ENCODE assay signal across 9 cellular contexts in the genomic region with DNA sequence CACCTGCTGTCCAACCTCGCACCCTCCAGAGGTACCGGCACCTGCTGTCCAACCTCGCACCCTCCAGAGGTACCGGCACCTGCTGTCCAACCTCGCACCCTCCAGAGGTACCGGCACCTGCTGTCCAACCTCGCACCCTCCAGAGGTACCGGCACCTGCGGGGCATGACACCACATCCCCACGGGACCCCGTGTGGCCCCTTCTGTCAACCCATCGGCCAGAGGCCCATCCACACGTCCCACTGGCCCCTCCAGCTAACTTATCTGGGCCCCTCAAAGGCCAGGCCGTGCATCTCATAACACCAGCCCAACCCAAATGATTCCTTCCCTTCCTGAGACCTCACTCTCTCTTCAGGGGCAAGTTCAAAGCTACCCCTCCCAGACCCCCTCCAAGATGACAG. TPM values are rescaled to one million over a fixed set of nuclear protein-coding genes. Genes with fewer than 3 reads are reported as not detected.
A peak's percentile ranks its signal among the peaks of the same experiment; 100 is the strongest.
DNase-seq lines count a peak whose midpoint lies in the region; ATAC-seq and TF ChIP-seq lines count a peak whose summit lies in the region.
"Not testable (repeated sequence)": the region's sequence is repeated elsewhere in the genome, so short reads cannot be mapped to it uniquely, and the experiment has no call there.
"Had no signal": no experiment of that assay in that cellular context is flagged by ENCODE, and none has a peak within 500 bp of the region (broad histone marks: within the 10 kb centered on the region; RNA-seq: fewer than 3 reads in every experiment).

No MANE protein-coding gene starts in this region.

- H3K27ac ChIP-seq in BLaER1, result peak overlapping the region; percentile 62
- H3K27ac ChIP-seq in neural progenitor cell, result not testable (repeated sequence)

- H3K4me1 ChIP-seq in BLaER1 (peaks cover 99% of the 10 kb centered on the region), neural progenitor cell (peaks cover 34% of the 10 kb centered on the region)

- H3K9ac ChIP-seq in BLaER1, neural progenitor cell: not testable (repeated sequence)

- H3K4me3 ChIP-seq in BLaER1, neural progenitor cell: not testable (repeated sequence)

- peaks cover 26% of the 10 kb centered on the region for H3K36me3 Mint-ChIP-seq in HFFc6 (ENCODE audit: low read depth)
- peaks cover 52% of the 10 kb centered on the region for H3K36me3 Mint-ChIP-seq in T-helper 2 cell treated with Interferon-gamma antibody and Interleukin-4, amounts not matched to agents 5 μg/mL and 100 μg/mL, for 36 hours (ENCODE audit: low read depth)
- peaks cover 48% of the 10 kb centered on the region for H3K36me3 Mint-ChIP-seq in activated CD8-positive, alpha-beta T cell treated with anti-CD3 and anti-CD28 coated beads, Interleukin-2, amount 10 ng/mL, durations not matched to agents 7 days and 5 days (ENCODE audit: low read depth)
- peaks cover 68% of the 10 kb centered on the region for H3K36me3 Mint-ChIP-seq in activated naive CD4-positive, alpha-beta T cell treated with anti-CD3 and anti-CD28 coated beads, Interleukin-2, amount 10 ng/mL, durations not matched to agents 7 days and 5 days
- not testable (repeated sequence) for H3K36me3 Mint-ChIP-seq in chondrocyte (ENCODE audit: low read depth); memory B cell; neural progenitor cell

- peaks cover 90% of the 10 kb centered on the region for H4K20me1 ChIP-seq in BLaER1
- peaks cover 18% of the 10 kb centered on the region for H4K20me1 ChIP-seq in neural progenitor cell (ENCODE audit: low read depth)

- H3K9me3 ChIP-seq in BLaER1; neural progenitor cell (ENCODE audit: low read depth): not testable (repeated sequence)

- not testable (repeated sequence) for H3K27me3 ChIP-seq in BLaER1
- peaks cover 33% of the 10 kb centered on the region for H3K27me3 ChIP-seq in neural progenitor cell

- CTCF ChIA-PET in activated CD8-positive, alpha-beta T cell treated with anti-CD3 and anti-CD28 coated beads, Interleukin-2, amount 10 ng/mL, durations not matched to agents 7 days and 5 days (lab: Charles Lee), result interaction anchor here (0.7 to 1.2 kb wide), 2 partner anchors 12 to 24 kb away, joined by 3 read pairs; no protein-coding TSS in a partner anchor
- CTCF ChIA-PET in activated naive CD4-positive, alpha-beta T cell treated with anti-CD3 and anti-CD28 coated beads, Interleukin-2, amount 10 ng/mL, durations not matched to agents 7 days and 5 days (lab: Charles Lee), result interaction anchor here (0.9 kb wide), 1 partner anchor 15 kb away, joined by 4 read pairs; no protein-coding TSS in a partner anchor

- not testable (repeated sequence) for H3F3A ChIP-seq in neural progenitor cell (ENCODE audit: low read depth)

- H3K27ac Mint-ChIP-seq in HFFc6 (peak overlapping the region; percentile 70), chondrocyte (ENCODE audit: unreplicated experiment) (peak overlapping the region; percentile 49), memory B cell (peak overlapping the region; percentile 58)
- H3K27ac Mint-ChIP-seq in T-helper 2 cell treated with Interferon-gamma antibody and Interleukin-4, amounts not matched to agents 5 μg/mL and 100 μg/mL, for 36 hours, result peak overlapping the region; percentile 70
- H3K27ac Mint-ChIP-seq in activated CD8-positive, alpha-beta T cell treated with anti-CD3 and anti-CD28 coated beads, Interleukin-2, amount 10 ng/mL, durations not matched to agents 7 days and 5 days, result peak overlapping the region; percentile 75
- H3K27ac Mint-ChIP-seq in activated naive CD4-positive, alpha-beta T cell treated with anti-CD3 and anti-CD28 coated beads, Interleukin-2, amount 10 ng/mL, durations not matched to agents 7 days and 5 days, result peak overlapping the region; percentile 88
- H3K27ac Mint-ChIP-seq in neural progenitor cell, result not testable (repeated sequence)

- H3K4me2 ChIP-seq in BLaER1, result peak overlapping the region; percentile 99
- not testable (repeated sequence) for H3K4me2 ChIP-seq in neural progenitor cell

- DNase-seq in HFFc6; T-helper 2 cell treated with Interferon-gamma antibody and Interleukin-4, amounts not matched to agents 5 μg/mL and 100 μg/mL, for 36 hours (ENCODE audit: low spot score); activated CD8-positive, alpha-beta T cell treated with anti-CD3 and anti-CD28 coated beads, Interleukin-2, amount 10 ng/mL, durations not matched to agents 7 days and 5 days; activated naive CD4-positive, alpha-beta T cell treated with anti-CD3 and anti-CD28 coated beads, Interleukin-2, amount 10 ng/mL, durations not matched to agents 7 days and 5 days; memory B cell (ENCODE audit: low spot score in 2 of 2); neural progenitor cell (ENCODE audit: low spot score): not testable (repeated sequence)
- peak; percentile 68 for DNase-seq in chondrocyte (ENCODE audit: low spot score)

- H3K27me3 Mint-ChIP-seq in HFFc6 (ENCODE audit: insufficient read depth); T-helper 2 cell treated with Interferon-gamma antibody and Interleukin-4, amounts not matched to agents 5 μg/mL and 100 μg/mL, for 36 hours (ENCODE audit: low read depth); activated CD8-positive, alpha-beta T cell treated with anti-CD3 and anti-CD28 coated beads, Interleukin-2, amount 10 ng/mL, durations not matched to agents 7 days and 5 days (ENCODE audit: low read depth); activated naive CD4-positive, alpha-beta T cell treated with anti-CD3 and anti-CD28 coated beads, Interleukin-2, amount 10 ng/mL, durations not matched to agents 7 days and 5 days; chondrocyte (ENCODE audit: low read depth); memory B cell; neural progenitor cell (ENCODE audit: insufficient read depth, low read depth): not testable (repeated sequence)

- H3K79me2 ChIP-seq in neural progenitor cell (ENCODE audit: low read depth), result not testable (repeated sequence)

- H3K4me1 Mint-ChIP-seq in HFFc6 (ENCODE audit: low read depth) (peaks cover 81% of the 10 kb centered on the region), chondrocyte (ENCODE audit: low read depth) (peaks cover 73% of the 10 kb centered on the region), memory B cell (peaks cover 58% of the 10 kb centered on the region), neural progenitor cell (peaks cover 74% of the 10 kb centered on the region)
- peaks cover 54% of the 10 kb centered on the region for H3K4me1 Mint-ChIP-seq in T-helper 2 cell treated with Interferon-gamma antibody and Interleukin-4, amounts not matched to agents 5 μg/mL and 100 μg/mL, for 36 hours (ENCODE audit: low read depth)
- H3K4me1 Mint-ChIP-seq in activated CD8-positive, alpha-beta T cell treated with anti-CD3 and anti-CD28 coated beads, Interleukin-2, amount 10 ng/mL, durations not matched to agents 7 days and 5 days (ENCODE audit: low read depth), result peaks cover 74% of the 10 kb centered on the region
- peaks cover 81% of the 10 kb centered on the region for H3K4me1 Mint-ChIP-seq in activated naive CD4-positive, alpha-beta T cell treated with anti-CD3 and anti-CD28 coated beads, Interleukin-2, amount 10 ng/mL, durations not matched to agents 7 days and 5 days

- H3K36me3 ChIP-seq in BLaER1, neural progenitor cell: not testable (repeated sequence)

- POLR2A ChIA-PET in activated CD8-positive, alpha-beta T cell treated with anti-CD3 and anti-CD28 coated beads, Interleukin-2, amount 10 ng/mL, durations not matched to agents 7 days and 5 days (lab: Charles Lee), result interaction anchor here (1.3 to 1.5 kb wide), 2 partner anchors 15 to 60 kb away, joined by 4 read pairs; no protein-coding TSS in a partner anchor

- H3K4me3 Mint-ChIP-seq in HFFc6 (peak overlapping the region; percentile 13; the same call in 1 of the 2 replicates), memory B cell (peak overlapping the region; percentile 43), neural progenitor cell (peak overlapping the region; percentile 13)
- peak overlapping the region; percentile 69 for H3K4me3 Mint-ChIP-seq in T-helper 2 cell treated with Interferon-gamma antibody and Interleukin-4, amounts not matched to agents 5 μg/mL and 100 μg/mL, for 36 hours
- not testable (repeated sequence) for H3K4me3 Mint-ChIP-seq in activated CD8-positive, alpha-beta T cell treated with anti-CD3 and anti-CD28 coated beads, Interleukin-2, amount 10 ng/mL, durations not matched to agents 7 days and 5 days; chondrocyte (ENCODE audit: unreplicated experiment)
- H3K4me3 Mint-ChIP-seq in activated naive CD4-positive, alpha-beta T cell treated with anti-CD3 and anti-CD28 coated beads, Interleukin-2, amount 10 ng/mL, durations not matched to agents 7 days and 5 days, result peak overlapping the region; percentile 99

- H2AFZ ChIP-seq in neural progenitor cell (replicated peaks), result not testable (repeated sequence)

- H3K9me3 Mint-ChIP-seq in HFFc6; T-helper 2 cell treated with Interferon-gamma antibody and Interleukin-4, amounts not matched to agents 5 μg/mL and 100 μg/mL, for 36 hours; activated CD8-positive, alpha-beta T cell treated with anti-CD3 and anti-CD28 coated beads, Interleukin-2, amount 10 ng/mL, durations not matched to agents 7 days and 5 days (ENCODE audit: insufficient read depth); chondrocyte (ENCODE audit: low read depth); memory B cell; neural progenitor cell: not testable (repeated sequence)
- peaks cover 18% of the 10 kb centered on the region for H3K9me3 Mint-ChIP-seq in activated naive CD4-positive, alpha-beta T cell treated with anti-CD3 and anti-CD28 coated beads, Interleukin-2, amount 10 ng/mL, durations not matched to agents 7 days and 5 days

- not testable (repeated sequence) for ATAC-seq in activated CD8-positive, alpha-beta T cell treated with anti-CD3 and anti-CD28 coated beads, Interleukin-2, amount 10 ng/mL, durations not matched to agents 7 days and 5 days; memory B cell (ENCODE audit: low read depth)

- TF ChIP-seq CTCF in HFFc6 (IDR thresholded peaks at IDR 0.05); chondrocyte (IDR thresholded peaks at IDR 0.05); neural progenitor cell (IDR thresholded peaks at IDR 0.05): not testable (repeated sequence)

RNA-seq across cellular contexts. Expression of gene RASA3, which starts 6.3 kb away (rescaled TPM):
- total RNA-seq in HFFc6 (2021; fragmentation: NEBNext Ultra II Directional; extraction: Animal tissue kit (Norgen Biotek cat#: 25700)), result 10 to 100 TPM; 31.6 to 37.6 (median 33.1) TPM
- 10 to 100 TPM; 36.9 to 39.3 TPM for total RNA-seq in activated CD8-positive, alpha-beta T cell treated with anti-CD3 and anti-CD28 coated beads, Interleukin-2, amount 10 ng/mL, durations not matched to agents 7 days and 5 days
- total RNA-seq in chondrocyte (29.9 to 40.0 TPM (median 31.2 TPM) in 3 replicates), neural progenitor cell (ENCODE audit: low replicate concordance) (2.9 and 6.0 TPM in 2 replicates)

RNA-seq across cellular contexts. Expression of gene CFAP97D2, which starts 53.0 kb away (rescaled TPM):
- not detected for total RNA-seq in HFFc6 (2021; fragmentation: NEBNext Ultra II Directional; extraction: Animal tissue kit (Norgen Biotek cat#: 25700))
- not detected for total RNA-seq in activated CD8-positive, alpha-beta T cell treated with anti-CD3 and anti-CD28 coated beads, Interleukin-2, amount 10 ng/mL, durations not matched to agents 7 days and 5 days
- total RNA-seq in chondrocyte, result not detected in 3 replicates
- not detected in 2 replicates for total RNA-seq in neural progenitor cell (ENCODE audit: low replicate concordance)
- total RNA-seq: GM23248 had no signal
